Comparison of ENCODE assay signal across 9 cellular contexts in the genomic region with DNA sequence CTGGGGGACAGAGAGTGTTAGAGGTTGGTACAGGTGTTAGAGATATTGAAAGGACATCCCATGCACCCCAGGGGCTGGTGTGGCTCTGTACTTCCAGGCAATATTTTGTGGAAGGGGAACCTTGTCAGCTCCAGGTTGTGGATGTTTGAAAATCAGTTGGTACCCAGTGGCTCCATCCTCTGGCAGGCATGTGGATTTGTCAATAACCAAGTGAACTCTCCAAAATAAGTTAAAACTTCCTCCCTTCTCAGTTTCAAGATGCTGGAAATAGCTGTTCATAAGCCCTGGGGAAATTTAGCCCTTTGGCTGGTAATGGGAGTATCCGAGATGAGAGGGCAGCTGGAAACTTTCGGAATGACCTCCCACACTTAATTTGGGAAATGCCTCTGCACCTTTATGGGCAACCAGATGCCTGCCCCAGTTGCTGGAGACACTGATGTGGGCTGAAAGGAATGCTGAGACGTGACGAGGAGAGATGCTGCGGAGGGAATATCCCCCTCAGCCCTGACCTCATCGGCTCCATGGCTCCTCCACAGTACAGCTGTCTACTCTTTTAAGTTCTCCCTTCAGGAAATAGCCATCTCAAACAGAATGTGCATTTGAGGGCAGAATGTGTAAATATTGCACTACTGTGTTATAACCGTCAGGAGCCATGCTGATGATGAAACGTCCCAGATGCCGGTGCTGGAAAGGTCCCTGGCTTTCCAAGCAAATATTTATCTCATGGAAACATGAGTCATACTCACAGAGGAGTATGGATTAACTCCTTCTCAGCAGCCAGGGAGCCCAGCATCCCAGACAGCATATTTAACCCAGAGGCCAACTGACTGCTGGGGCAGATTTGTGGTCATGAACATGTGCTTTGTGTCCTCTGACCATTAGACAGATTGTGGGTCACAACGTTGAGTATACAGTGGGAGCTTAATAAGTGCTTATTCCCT. TPM values are rescaled to one million over a fixed set of nuclear protein-coding genes. Genes with fewer than 3 reads are reported as not detected.
DNase-seq lines count a peak whose midpoint lies in the region; ATAC-seq and TF ChIP-seq lines count a peak whose summit lies in the region.
"Had no signal": no experiment of that assay in that cellular context is flagged by ENCODE, and none has a peak within 500 bp of the region (broad histone marks: within the 10 kb centered on the region; RNA-seq: fewer than 3 reads in every experiment).

No MANE protein-coding gene starts in this region.

- ATAC-seq in left lobe of liver, result peak; percentile 59
- ATAC-seq in GM21619 (IDR thresholded peaks at IDR 0.05; ENCODE audit: unreplicated experiment), result no peak
- ATAC-seq in GM18870 (IDR thresholded peaks at IDR 0.05; ENCODE audit: unreplicated experiment), result no peak

- peak overlapping the region; percentile 59 for H3K27ac ChIP-seq in vagina

- no peak overlapping the region for H3K4me3 ChIP-seq in vagina

- intact Hi-C loops in vagina (cut with DNase I), result no loop called here

- TF ChIP-seq CTCF in brain (conservative IDR thresholded peaks at IDR 0.05), result peak; percentile 39 to 53
- peak in 1 of 3 experiments; percentile 23 for TF ChIP-seq CTCF in vagina (IDR thresholded peaks at IDR 0.05)

- DNase-seq in SIG-M5 treated with dmso at 0.1 percent for 504 hours (lab: John Stamatoyannopoulos, UW; ENCODE audit: unreplicated experiment), result peak; percentile 46
- no peak for DNase-seq in SIG-M5 (lab: John Stamatoyannopoulos, UW)
- DNase-seq in left lobe of liver (ENCODE audit: low spot score), result peak; percentile 87
- DNase-seq in vagina (ENCODE audit: extremely low spot score in 2 of 2), result peak in 1 of 2 donors; percentile 96
- DNase-seq in NCI-H187 treated with DMSO at 0.1 percent for 48 hours (lab: John Stamatoyannopoulos, UW), result no peak
- DNase-seq: NCI-H524 had no signal

- no peaks in the 10 kb centered on the region for H3K36me3 ChIP-seq in vagina

- H3K27ac Mint-ChIP-seq in brain, result peak overlapping the region in 2 of 5 experiments; percentile 78 to 85

- H3K36me3 Mint-ChIP-seq in brain, result no peaks in the 10 kb centered on the region

- H3K9me3 ChIP-seq in vagina, result no peaks in the 10 kb centered on the region

- no peak for TF ChIP-seq POLR2A in vagina (IDR thresholded peaks at IDR 0.05)

- no peaks in the 10 kb centered on the region for H3K27me3 ChIP-seq in vagina

- H3K9me3 Mint-ChIP-seq in brain, result peaks cover 0 to 2% (median 0%) of the 10 kb centered on the region in 5 experiments

- H3K4me1 Mint-ChIP-seq in brain, result peaks cover 59% of the 10 kb centered on the region

- peak overlapping the region in 2 of 5 experiments; percentile 23 to 28 for H3K4me3 Mint-ChIP-seq in brain

- H3K27me3 Mint-ChIP-seq in brain, result peaks cover 3% of the 10 kb centered on the region

- H3K4me1 ChIP-seq in vagina, result peaks cover 35% of the 10 kb centered on the region

RNA-seq across cellular contexts. Expression of a gene that starts 29.5 kb away (rescaled TPM):
- polyA plus RNA-seq in brain (ENCODE audit: insufficient read depth, low read depth, low replicate concordance), result 10.4 TPM
- total RNA-seq in left lobe of liver (49.3 TPM), vagina (43.2 TPM)

Comparison
In these comparisons a context has a peak if more than half of its experiments do, and no peak if none do; other contexts are left out.
1. DNase-seq: peak in SIG-M5 treated with dmso at 0.1 percent for 504 hours (single experiment) and left lobe of liver (single experiment); none in SIG-M5 (single experiment) and NCI-H187 treated with DMSO at 0.1 percent for 48 hours (single experiment).